12 cellular contexts compared by ENCODE assay signal in genomic region chr2:201261911-201262310, GRCh38. TPM values are rescaled to one million over a fixed set of nuclear protein-coding genes. Genes with fewer than 3 reads are reported as not detected.
DNase-seq lines count a peak whose midpoint lies in the region; ATAC-seq, FAIRE-seq and TF ChIP-seq lines count a peak whose summit lies in the region.
"Had no signal": no experiment of that assay in that cellular context is flagged by ENCODE, and none has a peak within 500 bp of the region (broad histone marks: within the 10 kb centered on the region; RNA-seq: fewer than 3 reads in every experiment).

No MANE protein-coding gene starts in this region.

- H3K27ac ChIP-seq in A549 (no peak overlapping the region), HepG2 (ENCODE audit: extremely low read length, insufficient read depth, low read length) (no peak overlapping the region), kidney (ENCODE audit: low read depth in 2 of 2, low read length in 2 of 2) (no peak overlapping the region)
- H3K27ac ChIP-seq: prostate gland had no signal

- H3K79me2 ChIP-seq in HepG2 (ENCODE audit: insufficient read depth, low read length): peaks cover 45% of the 10 kb centered on the region

- H2AFZ ChIP-seq in HepG2 (ENCODE audit: low read length): no peak overlapping the region

- no peaks in the 10 kb centered on the region for H4K20me1 ChIP-seq in HepG2 (ENCODE audit: insufficient read depth, low read length)

- DNase-seq in A549 (ENCODE audit: low read depth in 1 of 2, low spot score in 1 of 2) (no peak), EH (ENCODE audit: low read depth) (peak; percentile 39), memory B cell (ENCODE audit: low spot score in 2 of 2) (no peak), HepG2 (ENCODE audit: low spot score) (no peak), cardiac septum (ENCODE audit: low spot score) (no peak), kidney (no peak)
- DNase-seq in activated CD4-positive, alpha-beta memory T cell treated with anti-CD3 and anti-CD28 coated beads, Interleukin-2, amount 10 ng/mL, durations not matched to agents 7 days and 5 days: no peak
- DNase-seq: COR-L47 had no signal

- WGBS in A549 (ENCODE audit: missing lambda C conversion rate): 88% methylated on average over 2 of the region's 2 CpGs
- 93% methylated on average over 2 of the region's 2 CpGs for WGBS in HepG2 (ENCODE audit: low lambda C conversion rate)

- TF ChIP-seq RAD21 in A549 (conservative IDR thresholded peaks at IDR 0.05 in 1 of 2, IDR thresholded peaks at IDR 0.05 in 1 of 2) (no peak), HepG2 (CRISPR knock-in tag; IDR thresholded peaks at IDR 0.05) (no peak)

- H3K27me3 ChIP-seq in HepG2 (ENCODE audit: control insufficient read depth in 1 of 2, insufficient read depth in 2 of 2, low read length in 2 of 2): no peaks in the 10 kb centered on the region

- TF ChIP-seq EP300 in A549 (IDR thresholded peaks at IDR 0.05): no peak
- TF ChIP-seq EP300 in HepG2 (IDR thresholded peaks at IDR 0.05; ENCODE audit: low read depth in 2 of 2, low read length in 2 of 2): no peak
- no peak for TF ChIP-seq EP300 in HepG2 (CRISPR knock-in tag; IDR thresholded peaks at IDR 0.05; ENCODE audit: borderline replicate concordance)

- intact Hi-C loops in HepG2 (cut with micrococcal nuclease; ENCODE audit: unreplicated experiment) (no loop called here), cardiac septum (cut with DNase I) (loop anchor here (10.0 kb wide), 1 partner anchor 193 kb away; the partner anchor contains the start of genes STRADB and TRAK2), kidney (cut with DNase I) (no loop called here)

- FAIRE-seq in A549 (lab: Jason Lieb, UNC) (no peak), HepG2 (lab: Jason Lieb, UNC) (no peak), kidney (lab: Jason Lieb, UNC) (no peak)
- FAIRE-seq: bronchial epithelial cell had no signal

- H3K36me3 ChIP-seq in HepG2 (replicated peaks in 1 of 2; ENCODE audit: control insufficient read depth in 1 of 2, insufficient read depth in 2 of 2, low read length in 2 of 2) (peaks cover 2 to 5% of the 10 kb centered on the region in 2 experiments; a peak in 4 of 5 replicates), kidney (ENCODE audit: control insufficient read depth in 1 of 2, insufficient read depth in 2 of 2, low read length in 2 of 2) (no peaks in the 10 kb centered on the region)
- H3K36me3 ChIP-seq: prostate gland had no signal

- no peaks in the 10 kb centered on the region for H3K9me3 Mint-ChIP-seq in activated CD4-positive, alpha-beta memory T cell treated with anti-CD3 and anti-CD28 coated beads, Interleukin-2, amount 10 ng/mL, durations not matched to agents 7 days and 5 days
- H3K9me3 Mint-ChIP-seq in memory B cell: no peaks in the 10 kb centered on the region

- peaks cover 71% of the 10 kb centered on the region for H3K4me1 Mint-ChIP-seq in activated CD4-positive, alpha-beta memory T cell treated with anti-CD3 and anti-CD28 coated beads, Interleukin-2, amount 10 ng/mL, durations not matched to agents 7 days and 5 days
- H3K4me1 Mint-ChIP-seq in memory B cell: peaks cover 61% of the 10 kb centered on the region

- no peak for TF ChIP-seq CTCF in A549 (IDR thresholded peaks at IDR 0.05)
- no peak for TF ChIP-seq CTCF in HepG2 (CRISPR knock-in tag; IDR thresholded peaks at IDR 0.05)
- TF ChIP-seq CTCF in kidney (IDR thresholded peaks at IDR 0.05; ENCODE audit: borderline replicate concordance, extremely low read depth, insufficient read depth): no peak

- no peak overlapping the region for H3K4me3 ChIP-seq in A549
- H3K4me3 ChIP-seq in HepG2 (replicated peaks in 1 of 3; ENCODE audit: insufficient read depth in 1 of 3, low read depth in 2 of 3, low read length in 3 of 3): no peak overlapping the region
- no peak overlapping the region for H3K4me3 ChIP-seq in kidney (ENCODE audit: low read length in 2 of 2)
- H3K4me3 ChIP-seq: prostate gland had no signal

- peak overlapping the region; percentile 98 for H3K27ac Mint-ChIP-seq in activated CD4-positive, alpha-beta memory T cell treated with anti-CD3 and anti-CD28 coated beads, Interleukin-2, amount 10 ng/mL, durations not matched to agents 7 days and 5 days
- H3K27ac Mint-ChIP-seq in memory B cell: peak overlapping the region; percentile 99

- H3K27me3 Mint-ChIP-seq in activated CD4-positive, alpha-beta memory T cell treated with anti-CD3 and anti-CD28 coated beads, Interleukin-2, amount 10 ng/mL, durations not matched to agents 7 days and 5 days: no peaks in the 10 kb centered on the region
- no peaks in the 10 kb centered on the region for H3K27me3 Mint-ChIP-seq in memory B cell

- H3K4me1 ChIP-seq in A549 (peaks cover 34% of the 10 kb centered on the region), HepG2 (ENCODE audit: insufficient read depth, low read length) (peaks cover 43% of the 10 kb centered on the region), kidney (ENCODE audit: control insufficient read depth in 1 of 2, insufficient read depth in 1 of 2, low read depth in 1 of 2, low read length in 2 of 2) (no peaks in the 10 kb centered on the region)
- H3K4me1 ChIP-seq: prostate gland had no signal

- TF ChIP-seq POLR2A in A549 (IDR thresholded peaks at IDR 0.05; ENCODE audit: low read length) (no peak), HepG2 (IDR thresholded peaks at IDR 0.05; ENCODE audit: insufficient read depth in 1 of 2, low read depth in 2 of 2, low read length in 2 of 2) (no peak)

- H3K4me3 Mint-ChIP-seq in activated CD4-positive, alpha-beta memory T cell treated with anti-CD3 and anti-CD28 coated beads, Interleukin-2, amount 10 ng/mL, durations not matched to agents 7 days and 5 days: peak overlapping the region; percentile 100
- peak overlapping the region; percentile 98 for H3K4me3 Mint-ChIP-seq in memory B cell

- no TSS peak for BruUV-seq in HepG2 (replicated peaks; lab: Mats Ljungman, UMichigan)

- in situ Hi-C loops in HepG2 (cut with HindIII; ENCODE audit: extremely low pct_ligation_motif_present, low pct_unique_long_range_greater_than_20kb): no loop called here

- H3K9me3 ChIP-seq in A549: no peaks in the 10 kb centered on the region
- H3K9me3 ChIP-seq in HepG2 (ENCODE audit: low read length): no peaks in the 10 kb centered on the region
- H3K9me3 ChIP-seq in kidney (ENCODE audit: control insufficient read depth in 1 of 2, low read length in 2 of 2): no peaks in the 10 kb centered on the region
- H3K9me3 ChIP-seq: prostate gland had no signal

- ATAC-seq in A549 (no peak), memory B cell (ENCODE audit: low read depth) (no peak), HepG2 (no peak), GM21390 (IDR thresholded peaks at IDR 0.05; ENCODE audit: unreplicated experiment) (no peak)
- ATAC-seq: left lobe of liver had no signal

- POLR2A ChIA-PET in A549 (lab: Yijun Ruan, JAX): no interaction called here
- POLR2A ChIA-PET in activated CD4-positive, alpha-beta memory T cell treated with anti-CD3 and anti-CD28 coated beads, Interleukin-2, amount 10 ng/mL, durations not matched to agents 7 days and 5 days (lab: Charles Lee): interaction anchor here (0.7 to 10.4 kb wide), 21 partner anchors 8 to 1007 kb away, joined by 3 to 290 read pairs (median 13); partner anchors contain the start of genes CASP10, CFLAR, CLK1 and STRADB
- POLR2A ChIA-PET in HepG2 (lab: Yijun Ruan, JAX): no interaction called here

- CTCF ChIA-PET in A549 (lab: Yijun Ruan, JAX) (interaction anchor here (0.6 to 1.2 kb wide), 2 partner anchors 25 to 515 kb away, joined by 3 read pairs; no protein-coding TSS in a partner anchor), HepG2 (lab: Yijun Ruan, JAX; ENCODE audit: low intra/inter-chr PET ratio, low total read pairs) (no interaction called here)
- CTCF ChIA-PET in activated CD4-positive, alpha-beta memory T cell treated with anti-CD3 and anti-CD28 coated beads, Interleukin-2, amount 10 ng/mL, durations not matched to agents 7 days and 5 days (lab: Charles Lee): interaction anchor here (1.1 to 8.9 kb wide), 7 partner anchors 8 to 193 kb away, joined by 3 to 105 read pairs (median 17); no protein-coding TSS in a partner anchor

- H3K4me2 ChIP-seq in A549 (peak overlapping the region; percentile 15; the same call in 1 of the 3 replicates), HepG2 (ENCODE audit: low read depth, low read length) (no peak overlapping the region)

- H3K9ac ChIP-seq in HepG2 (ENCODE audit: insufficient read depth, low read depth, low read length) (no peak overlapping the region), kidney (ENCODE audit: low read length in 2 of 2) (no peak overlapping the region)

- H3K36me3 Mint-ChIP-seq in activated CD4-positive, alpha-beta memory T cell treated with anti-CD3 and anti-CD28 coated beads, Interleukin-2, amount 10 ng/mL, durations not matched to agents 7 days and 5 days (ENCODE audit: low read depth): peaks cover 52% of the 10 kb centered on the region
- peaks cover 15% of the 10 kb centered on the region for H3K36me3 Mint-ChIP-seq in memory B cell

RNA-seq across cellular contexts. Expression of gene CASP8, which starts 1.6 kb away (rescaled TPM):
- 57.9 and 65.2 TPM in 2 replicates for polyA plus RNA-seq in A549 (2011; rRNA removed)
- 18.9 and 20.0 TPM in 2 replicates for polyA plus RNA-seq in A549 (2012; cell fraction: cytosol; rRNA removed)
- 38.1 and 73.7 TPM in 2 replicates for polyA plus RNA-seq in A549 (2012; cell fraction: nucleus; rRNA removed)
- 39.0 to 40.2 TPM (median 40.0 TPM) in 3 replicates for polyA plus RNA-seq in A549 (2017; fragmentation: RNase III; extraction: RNeasy Plus Mini Kit Qiagen cat#74134 plus additional on column Dnase treatment)
- 35.2 and 35.4 TPM in 2 replicates for polyA minus RNA-seq in A549 (2011; rRNA and poly(A)+ RNA removed)
- 100 to 1,000 TPM in 1 of 2 experiments, 10 to 100 TPM in 1; 99.8 to 102 TPM for total RNA-seq in activated CD4-positive, alpha-beta memory T cell treated with anti-CD3 and anti-CD28 coated beads, Interleukin-2, amount 10 ng/mL, durations not matched to agents 7 days and 5 days
- total RNA-seq in HepG2 (2016; rRNA removed; fragmentation: Illumina TruSeq; extraction: Trizol): 52.8 and 60.9 TPM in 2 replicates
- total RNA-seq in HepG2 (2016; cell fraction: cytosol; rRNA removed; fragmentation: Illumina TruSeq; extraction: Trizol; ENCODE audit: low read depth): 4.5 and 4.7 TPM in 2 replicates
- 53.5 and 59.7 TPM in 2 replicates for total RNA-seq in HepG2 (2016; cell fraction: insoluble cytoplasmic fraction; rRNA removed; fragmentation: Illumina TruSeq; extraction: Trizol)
- total RNA-seq in HepG2 (2016; cell fraction: membrane; rRNA removed; fragmentation: Illumina TruSeq; extraction: Trizol): 8.5 and 10.6 TPM in 2 replicates
- total RNA-seq in HepG2 (2016; cell fraction: nucleus; rRNA removed; fragmentation: Illumina TruSeq; extraction: Trizol): 51.8 and 63.9 TPM in 2 replicates
- 25.0 and 28.0 TPM in 2 replicates for polyA plus RNA-seq in HepG2 (2011; rRNA removed)
- polyA plus RNA-seq in HepG2 (2011; cell fraction: cytosol; rRNA removed): 10.5 and 15.9 TPM in 2 replicates
- 57.5 and 66.0 TPM in 2 replicates for polyA plus RNA-seq in HepG2 (2011; cell fraction: nucleus; rRNA removed)
- polyA plus RNA-seq in HepG2 (2012): 20.2 and 27.3 TPM in 2 replicates
- polyA plus RNA-seq in HepG2 (2016; cell fraction: cytosol; fragmentation: Illumina TruSeq; extraction: Trizol; ENCODE audit: low read depth): 1.3 and 1.7 TPM in 2 replicates
- polyA plus RNA-seq in HepG2 (2016; cell fraction: insoluble cytoplasmic fraction; fragmentation: Illumina TruSeq; extraction: Trizol; ENCODE audit: low read depth): 45.6 and 48.1 TPM in 2 replicates
- polyA plus RNA-seq in HepG2 (2016; cell fraction: membrane; fragmentation: Illumina TruSeq; extraction: Trizol; ENCODE audit: low read depth): 4.1 and 5.4 TPM in 2 replicates
- polyA plus RNA-seq in HepG2 (2016; cell fraction: nucleus; fragmentation: Illumina TruSeq; extraction: Trizol; ENCODE audit: insufficient read depth, low read depth): 61.4 and 62.4 TPM in 2 replicates
- 16.2 and 17.9 TPM in 2 replicates for polyA minus RNA-seq in HepG2 (2011; rRNA and poly(A)+ RNA removed; ENCODE audit: low replicate concordance)
- 16.5 and 18.2 TPM in 2 replicates for polyA minus RNA-seq in HepG2 (2011; cell fraction: cytosol; rRNA and poly(A)+ RNA removed)
- polyA minus RNA-seq in HepG2 (2011; cell fraction: nucleus; rRNA and poly(A)+ RNA removed): 43.9 and 54.2 TPM in 2 replicates
- total RNA-seq in cardiac septum: 4.5 TPM
- total RNA-seq in kidney: 35.3 TPM
- 8.0 TPM for polyA plus RNA-seq in kidney (ENCODE audit: insufficient read depth, low read depth, low replicate concordance)
